ENCODE assay signal across 8 cellular contexts in genomic region chr17:50866950-50867855, GRCh38. TPM values are rescaled to one million over a fixed set of nuclear protein-coding genes. Genes with fewer than 3 reads are reported as not detected.
DNase-seq lines count a peak whose midpoint lies in the region; ATAC-seq and TF ChIP-seq lines count a peak whose summit lies in the region.

No MANE protein-coding gene starts in this region.

- CTCF ChIA-PET in A673 (lab: Charles Lee), result interaction anchor here (1.6 kb wide), 2 partner anchors 15 to 84 kb away, joined by 4 to 5 read pairs; no protein-coding TSS in a partner anchor

- H3K4me2 ChIP-seq in skeletal muscle satellite cell (ENCODE audit: low read length), result peak overlapping the region; percentile 84

- ATAC-seq in GM18870 (IDR thresholded peaks at IDR 0.05; ENCODE audit: unreplicated experiment) (peak; percentile 39), HG03135 (IDR thresholded peaks at IDR 0.05; ENCODE audit: unreplicated experiment) (peak; percentile 39)

- POLR2A ChIA-PET in A673 (lab: Charles Lee; ENCODE audit: low non-redundant PET), result interaction anchor here (0.6 kb wide), 1 partner anchor 14 kb away, joined by 4 read pairs; no protein-coding TSS in a partner anchor

- H3K27ac ChIP-seq in A673 (ENCODE audit: low read depth, low read length, poor library complexity, severe bottlenecking) (peak overlapping the region; percentile 95), VCaP (peak overlapping the region; percentile 100), breast epithelium (peak overlapping the region; percentile 100), iPS-20b (ENCODE audit: low read length) (peak overlapping the region; percentile 83)

- DNase-seq in A673 (ENCODE audit: low spot score) (peak; percentile 97), NCI-H2196 treated with DMSO at 0.1 percent for 48 hours (lab: John Stamatoyannopoulos, UW; ENCODE audit: unreplicated experiment) (peak; percentile 93), breast epithelium (ENCODE audit: low spot score in 2 of 2) (peak; percentile 96 to 98)

- H3K4me3 ChIP-seq in A673 (ENCODE audit: low read depth, low read length, poor library complexity, severe bottlenecking) (peak overlapping the region; percentile 58), breast epithelium (peak overlapping the region; percentile 80 to 98 (median 97)), iPS-20b (ENCODE audit: low read length) (peak overlapping the region; percentile 96), skeletal muscle satellite cell (ENCODE audit: low read length) (peak overlapping the region; percentile 73)

- H3K4me1 ChIP-seq in A673 (ENCODE audit: insufficient read depth, low read length, poor library complexity, severe bottlenecking), result peaks cover 6% of the 10 kb centered on the region
- H3K4me1 ChIP-seq in breast epithelium, result no peaks in the 10 kb centered on the region
- H3K4me1 ChIP-seq in iPS-20b (ENCODE audit: insufficient read depth, low read length), result peaks cover 11% of the 10 kb centered on the region; the same call in 1 of the 2 replicates
- peaks cover 28% of the 10 kb centered on the region for H3K4me1 ChIP-seq in skeletal muscle satellite cell (ENCODE audit: control insufficient read depth, insufficient read depth, low read length)

- H3K9me3 ChIP-seq in A673 (ENCODE audit: low read depth, low read length, poor library complexity, severe bottlenecking) (no peaks in the 10 kb centered on the region), breast epithelium (no peaks in the 10 kb centered on the region), iPS-20b (ENCODE audit: insufficient read depth, low read depth, low read length) (no peaks in the 10 kb centered on the region), skeletal muscle satellite cell (replicated peaks; ENCODE audit: low read length) (no peaks in the 10 kb centered on the region)

- BruUV-seq in A673 (replicated peaks; lab: Mats Ljungman, UMichigan), result no TSS peak

- H3K9ac ChIP-seq in iPS-20b (ENCODE audit: low read depth, low read length) (peak overlapping the region; percentile 90), skeletal muscle satellite cell (ENCODE audit: low read depth, low read length) (peak overlapping the region; percentile 91)

- TF ChIP-seq POLR2A in breast epithelium (IDR thresholded peaks at IDR 0.05), result peak; percentile 61

- H3K27me3 ChIP-seq in A673 (replicated peaks; ENCODE audit: insufficient read depth, low read depth, low read length, poor library complexity) (no peaks in the 10 kb centered on the region), breast epithelium (no peaks in the 10 kb centered on the region), iPS-20b (ENCODE audit: insufficient read depth, low read length) (no peaks in the 10 kb centered on the region), skeletal muscle satellite cell (ENCODE audit: control insufficient read depth, insufficient read depth, low read length) (no peaks in the 10 kb centered on the region)

- intact Hi-C loops in A673 (cut with micrococcal nuclease; ENCODE audit: unreplicated experiment), result loop anchor here (5.0 kb wide), 3 partner anchors 45 to 300 kb away; partner anchors contain the start of genes NME1 and NME2
- intact Hi-C loops in breast epithelium (cut with DNase I; ENCODE audit: low total_unique reads), result loop anchor here (5.0 kb wide), 1 partner anchor 85 kb away; no protein-coding TSS in a partner anchor

- TF ChIP-seq CTCF in A673 (conservative IDR thresholded peaks at IDR 0.05; ENCODE audit: low read depth, low read length), result no peak
- no peak for TF ChIP-seq CTCF in VCaP (conservative IDR thresholded peaks at IDR 0.05)
- TF ChIP-seq CTCF in breast epithelium (IDR thresholded peaks at IDR 0.05), result no peak

- H3K36me3 ChIP-seq in A673 (ENCODE audit: insufficient read depth, low read length, poor library complexity, severe bottlenecking), result peaks cover 16% of the 10 kb centered on the region
- no peaks in the 10 kb centered on the region for H3K36me3 ChIP-seq in breast epithelium
- H3K36me3 ChIP-seq in iPS-20b (ENCODE audit: insufficient read depth, low read depth, low read length), result peaks cover 16% of the 10 kb centered on the region
- peaks cover 15% of the 10 kb centered on the region for H3K36me3 ChIP-seq in skeletal muscle satellite cell (ENCODE audit: insufficient read depth, low read length)

RNA-seq across cellular contexts. Expression of gene TOB1, which starts 1.0 kb away (rescaled TPM):
- total RNA-seq in A673 (2021) (19.3 and 24.4 TPM in 2 replicates), breast epithelium (100 to 1,000 TPM in 1 of 3 donors, 10 to 100 TPM in 2; 12.6 to 145 (median 54.1) TPM)
- total RNA-seq in skeletal muscle satellite cell (2012; rRNA removed), result 4.6 and 6.3 TPM in 2 replicates

RNA-seq across cellular contexts. Expression of gene WFIKKN2, which starts 31.8 kb away (rescaled TPM):
- total RNA-seq in A673 (2021), result not detected in 2 replicates
- total RNA-seq in breast epithelium, result not detected
- not detected in 2 replicates for total RNA-seq in skeletal muscle satellite cell (2012; rRNA removed)

Comparison
In these comparisons a context has a peak if more than half of its experiments do, and no peak if none do; other contexts are left out.
1. Peak in every context shown above with its lines: DNase-seq, ATAC-seq, H3K4me3 ChIP-seq and H3K27ac ChIP-seq.